In the genomic region with DNA sequence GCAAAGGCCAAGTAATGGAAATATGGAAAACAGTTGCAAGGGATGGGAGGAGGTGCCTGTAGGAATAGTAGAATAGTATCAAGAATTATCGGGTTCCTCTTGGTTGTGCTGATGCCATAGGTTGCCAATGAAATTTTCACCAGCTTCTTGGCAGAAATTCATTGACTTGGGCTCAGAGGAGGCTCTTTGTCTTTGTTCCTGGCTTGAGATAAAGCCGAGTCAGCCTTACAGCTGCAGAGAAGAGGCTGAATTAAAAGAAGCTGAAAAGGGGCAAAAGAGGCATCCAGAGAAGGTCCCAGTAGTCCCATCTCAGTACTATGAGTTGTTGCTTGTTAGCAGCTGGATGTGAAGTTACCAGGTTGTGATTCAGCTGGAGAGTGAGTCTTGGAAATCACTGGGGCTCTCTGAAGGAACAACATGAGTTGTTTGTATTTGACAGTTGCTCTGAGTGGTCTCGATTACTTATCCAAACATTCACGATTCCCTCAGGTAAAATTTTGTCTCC, we compare ENCODE assay signal across 23 cellular contexts. TPM values are rescaled to one million over a fixed set of nuclear protein-coding genes. Genes with fewer than 3 reads are reported as not detected.
DNase-seq lines count a peak whose midpoint lies in the region; ATAC-seq, FAIRE-seq and TF ChIP-seq lines count a peak whose summit lies in the region.
"Had no signal": no experiment of that assay in that cellular context is flagged by ENCODE, and none has a peak within 500 bp of the region (broad histone marks: within the 10 kb centered on the region; RNA-seq: fewer than 3 reads in every experiment).

No MANE protein-coding gene starts in this region.

- no peaks in the 10 kb centered on the region for H3K9me3 ChIP-seq in OCI-LY1 (ENCODE audit: low read length)
- no peaks in the 10 kb centered on the region for H3K9me3 ChIP-seq in endothelial cell of umbilical vein (replicated peaks; ENCODE audit: control insufficient read depth, insufficient read depth, low read length)
- H3K9me3 ChIP-seq in CD8-positive, alpha-beta memory T cell (ENCODE audit: low read length), result no peaks in the 10 kb centered on the region
- H3K9me3 ChIP-seq: Caco-2, gastrocnemius medialis, Peyer's patch, transverse colon had no signal

- FAIRE-seq in GM19239 (lab: Jason Lieb, UNC) (peak; percentile 47), endothelial cell of umbilical vein (lab: Jason Lieb, UNC) (no peak)

- H4K20me1 ChIP-seq in OCI-LY1 (ENCODE audit: insufficient read depth, low read length) (no peaks in the 10 kb centered on the region), endothelial cell of umbilical vein (replicated peaks; ENCODE audit: control insufficient read depth, extremely low read depth, insufficient read depth, low read length) (no peaks in the 10 kb centered on the region)

- H3K27me3 ChIP-seq in OCI-LY1 (ENCODE audit: insufficient read depth, low read length) (no peaks in the 10 kb centered on the region), endothelial cell of umbilical vein (ENCODE audit: control insufficient read depth in 2 of 2, insufficient read depth in 2 of 2, low read length in 2 of 2) (no peaks in the 10 kb centered on the region)
- H3K27me3 ChIP-seq in CD8-positive, alpha-beta memory T cell (ENCODE audit: insufficient read depth, low read length, poor library complexity, severe bottlenecking), result no peaks in the 10 kb centered on the region
- H3K27me3 ChIP-seq: gastrocnemius medialis, Peyer's patch, transverse colon had no signal

- H3K36me3 ChIP-seq in OCI-LY1 (ENCODE audit: insufficient read depth, low read length) (peaks cover 85% of the 10 kb centered on the region), endothelial cell of umbilical vein (ENCODE audit: control insufficient read depth in 2 of 2, extremely low read depth in 1 of 2, insufficient read depth in 2 of 2, low read length in 2 of 2) (peaks cover 8 to 16% of the 10 kb centered on the region in 2 experiments)
- no peaks in the 10 kb centered on the region for H3K36me3 ChIP-seq in CD8-positive, alpha-beta memory T cell (ENCODE audit: insufficient read depth, low read length)
- H3K36me3 ChIP-seq: gastrocnemius medialis, Peyer's patch, transverse colon had no signal

- H3K4me3 ChIP-seq in OCI-LY1 (ENCODE audit: low read depth, low read length, poor library complexity, severe bottlenecking), result no peak overlapping the region
- no peak overlapping the region for H3K4me3 ChIP-seq in endothelial cell of umbilical vein (replicated peaks in 1 of 3; ENCODE audit: insufficient read depth in 1 of 3, low read depth in 1 of 3, low read length in 3 of 3)
- no peak overlapping the region for H3K4me3 ChIP-seq in CD8-positive, alpha-beta memory T cell (ENCODE audit: low read length)
- H3K4me3 ChIP-seq: gastrocnemius medialis, GM23248, Peyer's patch, transverse colon had no signal

- no peak overlapping the region for H3K9ac ChIP-seq in OCI-LY1 (ENCODE audit: low read length)
- H3K9ac ChIP-seq in endothelial cell of umbilical vein (replicated peaks; ENCODE audit: extremely low read depth, insufficient read depth, low read length), result no peak overlapping the region
- H3K9ac ChIP-seq: GM23248 had no signal

- no peak for TF ChIP-seq POLR2A in endothelial cell of umbilical vein (IDR thresholded peaks at IDR 0.05; ENCODE audit: low read depth, low read length)

- H3K4me1 ChIP-seq in OCI-LY1 (ENCODE audit: insufficient read depth, low read length, severe bottlenecking) (peaks cover 71% of the 10 kb centered on the region), endothelial cell of umbilical vein (ENCODE audit: control insufficient read depth, extremely low read depth, insufficient read depth, low read length) (peaks cover 32% of the 10 kb centered on the region)
- no peaks in the 10 kb centered on the region for H3K4me1 ChIP-seq in CD8-positive, alpha-beta memory T cell (ENCODE audit: insufficient read depth, low read length)

- dilution Hi-C loops in endothelial cell of umbilical vein (cut with MboI; ENCODE audit: extremely low pct_ligation_motif_present, low sequenced_read_pairs), result no loop called here

- no peaks in the 10 kb centered on the region for H3K9me3 Mint-ChIP-seq in nephron progenitor cell
- H3K9me3 Mint-ChIP-seq in CD8-positive, alpha-beta memory T cell, result no peaks in the 10 kb centered on the region
- H3K9me3 Mint-ChIP-seq: activated naive CD4-positive, alpha-beta T cell treated with anti-CD3 and anti-CD28 coated beads, Interleukin-2, amount 50 U/mL, for 72 hours; T-helper 2 cell treated with Interferon-gamma antibody and Interleukin-4, amounts not matched to agents 5 μg/mL and 100 μg/mL, for 36 hours had no signal

- H3K4me1 Mint-ChIP-seq in nephron progenitor cell, result peaks cover 45% of the 10 kb centered on the region
- H3K4me1 Mint-ChIP-seq in CD8-positive, alpha-beta memory T cell, result no peaks in the 10 kb centered on the region
- H3K4me1 Mint-ChIP-seq: B cell had no signal

- H3F3A ChIP-seq in OCI-LY1 (ENCODE audit: insufficient read depth, low read length), result no peaks in the 10 kb centered on the region

- CTCF ChIA-PET in endothelial cell of umbilical vein (lab: Charles Lee), result interaction anchor here (0.5 to 2.0 kb wide), 8 partner anchors 8 to 1107 kb away, joined by 3 to 11 read pairs (median 4); no protein-coding TSS in a partner anchor
- CTCF ChIA-PET in CD8-positive, alpha-beta memory T cell (lab: Charles Lee), result no interaction called here

- H3K27ac Mint-ChIP-seq in nephron progenitor cell, result peak overlapping the region; percentile 93
- H3K27ac Mint-ChIP-seq in CD8-positive, alpha-beta memory T cell, result no peak overlapping the region
- H3K27ac Mint-ChIP-seq: activated naive CD4-positive, alpha-beta T cell treated with anti-CD3 and anti-CD28 coated beads, Interleukin-2, amount 50 U/mL, for 72 hours; B cell; T-helper 2 cell treated with Interferon-gamma antibody and Interleukin-4, amounts not matched to agents 5 μg/mL and 100 μg/mL, for 36 hours had no signal

- H3K27ac ChIP-seq in OCI-LY1 (ENCODE audit: low read depth, low read length, poor library complexity, severe bottlenecking) (peak overlapping the region; percentile 59), endothelial cell of umbilical vein (ENCODE audit: insufficient read depth, low read depth, low read length) (peak overlapping the region; percentile 17)
- H3K27ac ChIP-seq in CD8-positive, alpha-beta memory T cell (ENCODE audit: low read depth, low read length), result no peak overlapping the region
- H3K27ac ChIP-seq: gastrocnemius medialis, GM23248, Peyer's patch, transverse colon had no signal

- no peak overlapping the region for H2AFZ ChIP-seq in OCI-LY1 (ENCODE audit: low read length)
- H2AFZ ChIP-seq in endothelial cell of umbilical vein (ENCODE audit: low read depth, low read length), result no peak overlapping the region
- H2AFZ ChIP-seq: GM23248 had no signal

- peaks cover 46% of the 10 kb centered on the region for H3K36me3 Mint-ChIP-seq in nephron progenitor cell (ENCODE audit: low read depth)
- H3K36me3 Mint-ChIP-seq in CD8-positive, alpha-beta memory T cell, result no peaks in the 10 kb centered on the region
- H3K36me3 Mint-ChIP-seq: activated naive CD4-positive, alpha-beta T cell treated with anti-CD3 and anti-CD28 coated beads, Interleukin-2, amount 50 U/mL, for 72 hours had no signal

- TF ChIP-seq CTCF in OCI-LY1 (IDR thresholded peaks at IDR 0.05; ENCODE audit: low read length), result no peak
- TF ChIP-seq CTCF in endothelial cell of umbilical vein (IDR thresholded peaks at IDR 0.05; ENCODE audit: extremely low read depth in 1 of 2, insufficient read depth in 1 of 2, low read depth in 1 of 2, low read length in 2 of 2), result no peak
- no peak for TF ChIP-seq CTCF in nephron progenitor cell (IDR thresholded peaks at IDR 0.05)

- H3K4me3 Mint-ChIP-seq in nephron progenitor cell, result no peak overlapping the region
- no peak overlapping the region for H3K4me3 Mint-ChIP-seq in CD8-positive, alpha-beta memory T cell
- H3K4me3 Mint-ChIP-seq: B cell; T-helper 2 cell treated with Interferon-gamma antibody and Interleukin-4, amounts not matched to agents 5 μg/mL and 100 μg/mL, for 36 hours had no signal

- H3K9me2 ChIP-seq in OCI-LY1 (ENCODE audit: low read depth, low read length), result no peaks in the 10 kb centered on the region

- H3K4me2 ChIP-seq in OCI-LY1 (ENCODE audit: low read length) (no peak overlapping the region), endothelial cell of umbilical vein (ENCODE audit: insufficient read depth, low read length) (no peak overlapping the region)

- H3K27me3 Mint-ChIP-seq in nephron progenitor cell (ENCODE audit: low read depth, poor library complexity), result no peaks in the 10 kb centered on the region
- peaks cover 0 to 25% of the 10 kb centered on the region in 2 donors for H3K27me3 Mint-ChIP-seq in CD8-positive, alpha-beta memory T cell

- no peaks in the 10 kb centered on the region for H3K9me1 ChIP-seq in endothelial cell of umbilical vein (replicated peaks; ENCODE audit: control insufficient read depth, extremely low read depth, insufficient read depth, low read length)

- no peak for DNase-seq in GM19239 (ENCODE audit: insufficient read length, low spot score)
- DNase-seq in endothelial cell of umbilical vein (ENCODE audit: low read depth, low spot score), result no peak
- DNase-seq in nephron progenitor cell, result no peak
- no peak for DNase-seq in inferior parietal cortex (ENCODE audit: extremely low spot score)
- DNase-seq in activated T-cell treated with anti-CD3 and anti-CD28 coated beads, Interleukin-2, amount 50 U/mL, for 48 hours, result no peak
- DNase-seq in CD8-positive, alpha-beta memory T cell, result no peak
- DNase-seq: Caco-2; cortex of kidney; EL; gastrocnemius medialis; GM23248; Karpas-422; left colon; NCI-H1105 treated with DMSO at 0.1 percent for 48 hours; NCI-H774; Peyer's patch; stimulated activated naive CD4-positive, alpha-beta T cell; transverse colon had no signal

- H3K79me2 ChIP-seq in OCI-LY1 (ENCODE audit: insufficient read depth, low read length) (peaks cover 40% of the 10 kb centered on the region), endothelial cell of umbilical vein (ENCODE audit: control insufficient read depth, insufficient read depth, low read length) (peaks cover 17% of the 10 kb centered on the region)

- no TSS peak for BruUV-seq in endothelial cell of umbilical vein (replicated peaks; lab: Mats Ljungman, UMichigan)

- POLR2A ChIA-PET in endothelial cell of umbilical vein (lab: Charles Lee), result interaction anchor here (1.1 kb wide), 1 partner anchor 57 kb away, joined by 3 read pairs; no protein-coding TSS in a partner anchor
- POLR2A ChIA-PET in CD8-positive, alpha-beta memory T cell (lab: Charles Lee), result no interaction called here

- intact Hi-C loops in endothelial cell of umbilical vein (cut with micrococcal nuclease), result no loop called here

- no peak for ATAC-seq in GM18870 (IDR thresholded peaks at IDR 0.05; ENCODE audit: unreplicated experiment)
- ATAC-seq: activated naive CD4-positive, alpha-beta T cell treated with anti-CD3 and anti-CD28 coated beads, Interleukin-2, amount 50 U/mL, for 72 hours; gastrocnemius medialis; left colon had no signal

RNA-seq across cellular contexts. Expression of gene SMAD1, which starts 59.7 kb away (rescaled TPM):
- total RNA-seq in endothelial cell of umbilical vein, result 93.5 and 101 TPM in 2 replicates
- polyA plus RNA-seq in endothelial cell of umbilical vein, result 104 and 116 TPM in 2 replicates
- polyA plus RNA-seq in endothelial cell of umbilical vein (2011; cell fraction: cytosol; rRNA removed), result 81.7 and 82.7 TPM in 2 replicates
- polyA plus RNA-seq in endothelial cell of umbilical vein (2011; cell fraction: nucleus; rRNA removed), result 100 and 103 TPM in 2 replicates
- polyA plus RNA-seq in endothelial cell of umbilical vein (2012), result 37.9 and 51.1 TPM in 2 replicates
- 172 and 177 TPM in 2 replicates for polyA minus RNA-seq in endothelial cell of umbilical vein
- polyA minus RNA-seq in endothelial cell of umbilical vein (2011; cell fraction: cytosol; rRNA and poly(A)+ RNA removed), result 11.8 TPM
- 183 and 198 TPM in 2 replicates for polyA minus RNA-seq in endothelial cell of umbilical vein (2011; cell fraction: nucleus; rRNA and poly(A)+ RNA removed)
- total RNA-seq in CD8-positive, alpha-beta memory T cell, result 1 to 10 TPM; 1.3 to 1.6 TPM
- 0.52 TPM for polyA plus RNA-seq in CD8-positive, alpha-beta memory T cell
- total RNA-seq: B cell had no signal

Comparison
In these comparisons a context has a peak if more than half of its experiments do, and no peak if none do; other contexts are left out.
1. RNA of gene SMAD1, which starts 59.7 kb away (total RNA-seq): 93.5 to 101 TPM in endothelial cell of umbilical vein; 1.3 to 1.6 TPM in CD8-positive, alpha-beta memory T cell; every median in the first group is over 10 times any median in the second.